Comparison of ENCODE assay signal across 8 cellular contexts in genomic region chr2:175414872-175415487, GRCh38.
DNase-seq lines count a peak whose midpoint lies in the region; ATAC-seq, FAIRE-seq and TF ChIP-seq lines count a peak whose summit lies in the region.

No MANE protein-coding gene starts in this region.

- DNase-seq in NCI-H2171 treated with DMSO at 0.1 percent for 48 hours (lab: John Stamatoyannopoulos, UW) (peak; percentile 42), NCI-H2171 (lab: John Stamatoyannopoulos, UW) (no peak), HS-27A (ENCODE audit: low read depth) (peak; percentile 8), PC-9 (peak in 1 of 2 experiments; percentile 47), mesendoderm (peak; percentile 75), activated gamma-delta T cell (lab: John Stamatoyannopoulos, UW) (no peak)

- no CpG with 5 or more reads among the region's 3 CpGs for WGBS in mesendoderm (ENCODE audit: extremely low coverage, insufficient coverage, low lambda C conversion rate)

- BruUV-seq in PC-9 (replicated peaks; lab: Mats Ljungman, UMichigan) = no TSS peak

- no peak overlapping the region for H2AFZ ChIP-seq in PC-9

- FAIRE-seq in endometrium (lab: Jason Lieb, UNC) = peak; percentile 81

- no peak for ATAC-seq in HG03039 (IDR thresholded peaks at IDR 0.05; ENCODE audit: unreplicated experiment)

- H4K5ac ChIP-seq in mesendoderm (ENCODE audit: low read length) = no peak overlapping the region

- no peak overlapping the region for H2AK5ac ChIP-seq in mesendoderm (ENCODE audit: low read length)

- intact Hi-C loops in PC-9 (cut with micrococcal nuclease; ENCODE audit: unreplicated experiment) = loop anchor here (1.0 to 10.0 kb wide), 3 partner anchors 270 to 682 kb away; no protein-coding TSS in a partner anchor

- no peak overlapping the region for H3K27ac ChIP-seq in PC-9
- no peak overlapping the region for H3K27ac ChIP-seq in mesendoderm (ENCODE audit: low read depth, low read length)

- H3K23ac ChIP-seq in mesendoderm (ENCODE audit: low read length) = no peak overlapping the region

- H3K4me1 ChIP-seq in PC-9 (replicated peaks; ENCODE audit: insufficient read depth) = no peaks in the 10 kb centered on the region
- H3K4me1 ChIP-seq in mesendoderm (ENCODE audit: control insufficient read depth, low read depth, low read length) = peaks cover 2% of the 10 kb centered on the region

- H4K8ac ChIP-seq in mesendoderm (ENCODE audit: low read depth, low read length) = no peak overlapping the region

- no peak overlapping the region for H3K18ac ChIP-seq in mesendoderm (ENCODE audit: low read length)

- CTCF ChIA-PET in PC-9 (lab: Charles Lee) = no interaction called here

- H3K4me3 ChIP-seq in PC-9 = no peak overlapping the region
- no peak overlapping the region for H3K4me3 ChIP-seq in mesendoderm (ENCODE audit: low read length)

- no peaks in the 10 kb centered on the region for H3K79me2 ChIP-seq in PC-9 (ENCODE audit: low read depth)
- no peaks in the 10 kb centered on the region for H3K79me2 ChIP-seq in mesendoderm (ENCODE audit: control insufficient read depth, insufficient read depth, low read length)

- H2BK120ac ChIP-seq in mesendoderm (ENCODE audit: low read depth, low read length) = no peak overlapping the region

- no peak overlapping the region for H2BK15ac ChIP-seq in mesendoderm (replicated peaks; ENCODE audit: low read depth)

- no peak overlapping the region for H2BK5ac ChIP-seq in mesendoderm (ENCODE audit: low read length)

- H4K20me1 ChIP-seq in PC-9 (ENCODE audit: insufficient read depth) = no peaks in the 10 kb centered on the region

- H3K36me3 ChIP-seq in PC-9 (ENCODE audit: low read depth) (no peaks in the 10 kb centered on the region), mesendoderm (ENCODE audit: control insufficient read depth, insufficient read depth, low read length) (no peaks in the 10 kb centered on the region)

- no peak overlapping the region for H3K56ac ChIP-seq in mesendoderm (ENCODE audit: low read length)

- peak; percentile 87 for TF ChIP-seq CTCF in PC-9 (conservative IDR thresholded peaks at IDR 0.05)

- no peaks in the 10 kb centered on the region for H3K9me3 ChIP-seq in PC-9 (ENCODE audit: insufficient read depth, low read depth)

- H3K4me2 ChIP-seq in PC-9 (0 out of 2 replicates have a peak overlapping the region, but pooled peaks have one; percentile 1), mesendoderm (ENCODE audit: low read length) (no peak overlapping the region)

- H3K79me1 ChIP-seq in mesendoderm (ENCODE audit: low read length) = no peaks in the 10 kb centered on the region

- H3K27me3 ChIP-seq in PC-9 (ENCODE audit: insufficient read depth, low read depth) = peaks cover 5% of the 10 kb centered on the region; the same call in 1 of the 2 replicates
- no peaks in the 10 kb centered on the region for H3K27me3 ChIP-seq in mesendoderm (ENCODE audit: insufficient read depth, low read length, poor library complexity)

- no peaks in the 10 kb centered on the region for H3F3A ChIP-seq in PC-9 (ENCODE audit: insufficient read depth, low read depth)

- POLR2A ChIA-PET in PC-9 (lab: Charles Lee; ENCODE audit: unreplicated experiment) = no interaction called here

- H3K9ac ChIP-seq in mesendoderm (ENCODE audit: low read length) = no peak overlapping the region

- no peaks in the 10 kb centered on the region for H3K9me2 ChIP-seq in PC-9 (ENCODE audit: insufficient read depth)

- H3K4ac ChIP-seq in mesendoderm (ENCODE audit: low read depth, low read length) = no peak overlapping the region

Comparison
In these comparisons a context has a peak if more than half of its experiments do, and no peak if none do; other contexts are left out.
1. DNase-seq: peak in NCI-H2171 treated with DMSO at 0.1 percent for 48 hours (single experiment), HS-27A (single experiment) and mesendoderm (single experiment); none in NCI-H2171 (single experiment) and activated gamma-delta T cell (single experiment).